ENCODE assay signal across 23 cellular contexts in genomic region chr13:113404366-113404722, GRCh38. TPM values are rescaled to one million over a fixed set of nuclear protein-coding genes. Genes with fewer than 3 reads are reported as not detected.
DNase-seq lines count a peak whose midpoint lies in the region; ATAC-seq and TF ChIP-seq lines count a peak whose summit lies in the region.
"Had no signal": no experiment of that assay in that cellular context is flagged by ENCODE, and none has a peak within 500 bp of the region (broad histone marks: within the 10 kb centered on the region; RNA-seq: fewer than 3 reads in every experiment).

No MANE protein-coding gene starts in this region.

- no peak overlapping the region for H3K4ac ChIP-seq in neuronal stem cell (ENCODE audit: low read length)

- H3K36me3 ChIP-seq in SK-N-SH (replicated peaks in 1 of 2; ENCODE audit: control insufficient read depth in 1 of 2, insufficient read depth in 2 of 2, low read length in 1 of 2) (no peaks in the 10 kb centered on the region), heart right ventricle (peaks cover 0 to 6% (median 0%) of the 10 kb centered on the region in 9 donors), neuronal stem cell (replicated peaks in 1 of 2; ENCODE audit: control insufficient read depth in 2 of 2, insufficient read depth in 2 of 2, low read length in 2 of 2) (no peaks in the 10 kb centered on the region)
- H3K36me3 ChIP-seq: HAP-1 had no signal

- H2BK12ac ChIP-seq in neuronal stem cell (ENCODE audit: low read length), result peak overlapping the region; percentile 10

- TF ChIP-seq RAD21 in SK-N-SH (IDR thresholded peaks at IDR 0.05; ENCODE audit: low read length), result no peak

- H3K18ac ChIP-seq in neuronal stem cell (ENCODE audit: low read length), result no peak overlapping the region

- H3K4me1 ChIP-seq in SK-N-SH (ENCODE audit: control insufficient read depth in 1 of 2, insufficient read depth in 2 of 2, low read depth in 1 of 2, low read length in 1 of 2) (peaks cover 4 to 22% of the 10 kb centered on the region in 2 experiments), heart right ventricle (peaks cover 7 to 85% (median 40%) of the 10 kb centered on the region in 9 donors), neuronal stem cell (ENCODE audit: control insufficient read depth in 2 of 2, insufficient read depth in 1 of 2, low read depth in 1 of 2, low read length in 2 of 2) (peaks cover 0 to 2% of the 10 kb centered on the region in 2 donors)
- H3K4me1 ChIP-seq: HAP-1 had no signal

- H3K79me2 ChIP-seq in SK-N-SH (ENCODE audit: insufficient read depth), result no peaks in the 10 kb centered on the region

- peaks cover 4% of the 10 kb centered on the region for H3K79me1 ChIP-seq in neuronal stem cell (ENCODE audit: low read depth, low read length)

- H4K8ac ChIP-seq in neuronal stem cell (ENCODE audit: low read depth, low read length), result no peak overlapping the region

- H4K91ac ChIP-seq in neuronal stem cell (ENCODE audit: low read depth, low read length, poor library complexity), result no peak overlapping the region

- H2AK5ac ChIP-seq in neuronal stem cell (ENCODE audit: low read depth, low read length), result peak overlapping the region; percentile 19

- no peak for TF ChIP-seq EP300 in SK-N-SH (IDR thresholded peaks at IDR 0.05; ENCODE audit: borderline replicate concordance in 1 of 2, low read depth in 1 of 2, low read length in 1 of 2)

- H3K9me2 ChIP-seq in SK-N-SH, result no peaks in the 10 kb centered on the region

- H3K9me3 ChIP-seq in SK-N-SH, result no peaks in the 10 kb centered on the region
- no peaks in the 10 kb centered on the region for H3K9me3 ChIP-seq in heart right ventricle
- no peaks in the 10 kb centered on the region for H3K9me3 ChIP-seq in neuronal stem cell (replicated peaks in 1 of 2; ENCODE audit: control insufficient read depth in 2 of 2, insufficient read depth in 1 of 2, low read depth in 1 of 2, low read length in 2 of 2)
- H3K9me3 ChIP-seq: Caco-2, HAP-1 had no signal

- H3K9ac ChIP-seq in SK-N-SH, result no peak overlapping the region
- H3K9ac ChIP-seq in neuronal stem cell (ENCODE audit: low read depth, low read length, poor library complexity), result no peak overlapping the region
- H3K9ac ChIP-seq: GM23248 had no signal

- H3K27ac ChIP-seq in SK-N-SH (ENCODE audit: low read depth in 2 of 2, low read length in 1 of 2), result no peak overlapping the region
- peak overlapping the region in 9 of 10 donors; percentile 58 to 96 (median 79) for H3K27ac ChIP-seq in heart right ventricle
- H3K27ac ChIP-seq in neuronal stem cell (replicated peaks; ENCODE audit: low read length), result no peak overlapping the region
- H3K27ac ChIP-seq: 22Rv1, GM23248 had no signal

- POLR2A ChIA-PET in SK-N-SH (lab: Yijun Ruan, JAX), result no interaction called here

- H3F3A ChIP-seq in SK-N-SH (replicated peaks; ENCODE audit: insufficient read depth), result no peaks in the 10 kb centered on the region

- H2AFZ ChIP-seq in SK-N-SH (ENCODE audit: low read depth) (no peak overlapping the region), neuronal stem cell (ENCODE audit: low read length) (no peak overlapping the region)
- H2AFZ ChIP-seq: GM23248 had no signal

- H2BK5ac ChIP-seq in neuronal stem cell (ENCODE audit: low read length), result no peak overlapping the region

- H3K27me3 ChIP-seq in SK-N-SH (ENCODE audit: insufficient read depth), result no peaks in the 10 kb centered on the region
- H3K27me3 ChIP-seq in heart right ventricle, result peaks cover 0 to 18% (median 10%) of the 10 kb centered on the region in 7 donors
- H3K27me3 ChIP-seq in neuronal stem cell (ENCODE audit: control insufficient read depth in 3 of 3, insufficient read depth in 3 of 3, low read depth in 1 of 3, low read length in 3 of 3), result no peaks in the 10 kb centered on the region

- CTCF ChIA-PET in SK-N-SH (lab: Yijun Ruan, JAX), result no interaction called here

- H3K14ac ChIP-seq in neuronal stem cell (ENCODE audit: low read length), result peak overlapping the region; percentile 71

- peak; percentile 2 for DNase-seq in SK-N-SH
- no peak for DNase-seq in heart right ventricle
- no peak for DNase-seq in Right ventricle myocardium inferior (ENCODE audit: missing footprints)
- DNase-seq in neuronal stem cell (ENCODE audit: low spot score), result no peak
- DNase-seq in NCI-H774 (lab: John Stamatoyannopoulos, UW), result no peak
- DNase-seq in NCI-H748 (lab: John Stamatoyannopoulos, UW; ENCODE audit: unreplicated experiment), result no peak
- DNase-seq in AG08395 (ENCODE audit: low spot score), result no peak
- DNase-seq: DMS153, GDM1, GM23248, Karpas-422, NCI-H1048, NCI-H1436, NCI-H226, NCI-H524, PC-3, RPMI8226 had no signal

- TF ChIP-seq CTCF in SK-N-SH (IDR thresholded peaks at IDR 0.05), result no peak
- TF ChIP-seq CTCF in heart right ventricle (IDR thresholded peaks at IDR 0.05), result no peak

- H3K4me3 ChIP-seq in SK-N-SH (ENCODE audit: low read depth in 2 of 2, low read length in 1 of 2) (no peak overlapping the region), heart right ventricle (no peak overlapping the region), neuronal stem cell (ENCODE audit: low read length in 2 of 2) (no peak overlapping the region)
- H3K4me3 ChIP-seq: GM23248, HAP-1 had no signal

- H4K20me1 ChIP-seq in SK-N-SH (ENCODE audit: insufficient read depth), result no peaks in the 10 kb centered on the region

- ATAC-seq in SK-N-SH treated with all-trans-retinoic acid at 6 μM for 48 hours (no peak), heart right ventricle (no peak), Right ventricle myocardium inferior (no peak)
- ATAC-seq: PC-3 had no signal

- no peak overlapping the region for H3K23ac ChIP-seq in neuronal stem cell (ENCODE audit: low read depth, low read length, poor library complexity)

- no peak overlapping the region for H2BK120ac ChIP-seq in neuronal stem cell (ENCODE audit: low read depth, low read length)

- no peak overlapping the region for H3K4me2 ChIP-seq in SK-N-SH
- H3K4me2 ChIP-seq in neuronal stem cell (ENCODE audit: insufficient read depth, low read length, poor library complexity, severe bottlenecking), result no peak overlapping the region

- intact Hi-C loops in heart right ventricle (cut with DNase I) (loop anchor here in 1 of 10 donors (5.0 kb wide), 1 partner anchor 48 kb away; the partner anchor contains the start of gene ADPRHL1), Right ventricle myocardium inferior (cut with DNase I) (no loop called here)

- H2BK15ac ChIP-seq in neuronal stem cell (ENCODE audit: low read length), result peak overlapping the region; percentile 89

- 100% methylated on average over 1 of the region's 2 CpGs for WGBS in SK-N-SH (ENCODE audit: low lambda C conversion rate)
- WGBS in heart right ventricle, 2 donors, result 73 to 83% methylated on average over 2 of the region's 2 CpGs
- WGBS in neuronal stem cell (ENCODE audit: extremely low coverage in 2 of 2, insufficient read length in 2 of 2, insufficient replicate concordance in 1 of 2), 2 donors, result no CpG with 5 or more reads among the region's 2 CpGs

TF ChIP-seq in SK-N-SH, 30 proteins besides CTCF, POLR2A, EP300 and RAD21 (continues in another document):
- TF ChIP-seq SIN3A (IDR thresholded peaks at IDR 0.05; ENCODE audit: borderline replicate concordance, low read depth, low read length), result no peak

TF ChIP-seq in SK-N-SH treated with all-trans-retinoic acid at 6 μM for 48 hours, 23 proteins besides CTCF, POLR2A, EP300 and RAD21:
- no peak for TF ChIP-seq ZNF565 (CRISPR knock-in tag; conservative IDR thresholded peaks at IDR 0.05; ENCODE audit: low read depth)
- TF ChIP-seq, protein P1, sequence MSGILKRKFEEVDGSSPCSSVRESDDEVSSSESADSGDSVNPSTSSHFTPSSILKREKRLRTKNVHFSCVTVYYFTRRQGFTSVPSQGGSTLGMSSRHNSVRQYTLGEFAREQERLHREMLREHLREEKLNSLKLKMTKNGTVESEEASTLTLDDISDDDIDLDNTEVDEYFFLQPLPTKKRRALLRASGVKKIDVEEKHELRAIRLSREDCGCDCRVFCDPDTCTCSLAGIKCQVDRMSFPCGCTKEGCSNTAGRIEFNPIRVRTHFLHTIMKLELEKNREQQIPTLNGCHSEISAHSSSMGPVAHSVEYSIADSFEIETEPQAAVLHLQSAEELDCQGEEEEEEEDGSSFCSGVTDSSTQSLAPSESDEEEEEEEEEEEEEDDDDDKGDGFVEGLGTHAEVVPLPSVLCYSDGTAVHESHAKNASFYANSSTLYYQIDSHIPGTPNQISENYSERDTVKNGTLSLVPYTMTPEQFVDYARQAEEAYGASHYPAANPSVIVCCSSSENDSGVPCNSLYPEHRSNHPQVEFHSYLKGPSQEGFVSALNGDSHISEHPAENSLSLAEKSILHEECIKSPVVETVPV (CRISPR knock-in tag; IDR thresholded peaks at IDR 0.05), result no peak
- TF ChIP-seq TCF4 (CRISPR knock-in tag; IDR thresholded peaks at IDR 0.05; ENCODE audit: borderline replicate concordance), result no peak

RNA-seq across cellular contexts. Expression of gene GRTP1, which starts 40.4 kb away (rescaled TPM):
- 8.0 and 10.2 TPM in 2 replicates for polyA plus RNA-seq in SK-N-SH (2012; rRNA removed)
- 8.0 and 9.0 TPM in 2 replicates for polyA plus RNA-seq in SK-N-SH (2012; cell fraction: cytosol; rRNA removed)
- polyA plus RNA-seq in SK-N-SH (2012; cell fraction: nucleus; rRNA removed), result 15.9 and 16.6 TPM in 2 replicates
- 1 to 10 TPM in 3 of 10 donors, under 1 TPM in 7; 0.30 to 1.8 (median 0.78) TPM for total RNA-seq in heart right ventricle
- 1 to 10 TPM; 1.9 to 3.2 TPM for polyA plus RNA-seq in heart right ventricle
- 1.5 TPM for total RNA-seq in Right ventricle myocardium inferior
- polyA plus RNA-seq in neuronal stem cell (2013, experiment 1 of 2), result 10.2 TPM
- polyA plus RNA-seq in neuronal stem cell (2013, experiment 2 of 2), result 10.0 TPM
- total RNA-seq: B cell, GM23248 had no signal
- polyA plus RNA-seq: IgD-negative memory B cell had no signal

RNA-seq across cellular contexts. Expression of gene ADPRHL1, which starts 48.9 kb away (rescaled TPM):
- 1.0 and 1.2 TPM in 2 replicates for polyA plus RNA-seq in SK-N-SH (2012; rRNA removed)
- polyA plus RNA-seq in SK-N-SH (2012; cell fraction: cytosol; rRNA removed), result 0.64 and 0.81 TPM in 2 replicates
- 4.6 and 4.9 TPM in 2 replicates for polyA plus RNA-seq in SK-N-SH (2012; cell fraction: nucleus; rRNA removed)
- total RNA-seq in heart right ventricle, result 100 to 1,000 TPM; 381 to 939 (median 762) TPM
- 100 to 1,000 TPM; 163 to 192 TPM for polyA plus RNA-seq in heart right ventricle
- total RNA-seq in Right ventricle myocardium inferior, result 468 TPM
- 0.47 TPM for polyA plus RNA-seq in neuronal stem cell (2013, experiment 1 of 2)
- polyA plus RNA-seq in neuronal stem cell (2013, experiment 2 of 2), result 0.40 TPM

Comparison
In these comparisons a context has a peak if more than half of its experiments do, and no peak if none do; other contexts are left out.
1. H3K27ac ChIP-seq: peak in heart right ventricle (9 of 10); none in SK-N-SH (0 of 2) and neuronal stem cell (single experiment).